Comparison of ENCODE assay signal across 8 cellular contexts in genomic region chr2:44169155-44169898, GRCh38. TPM values are rescaled to one million over a fixed set of nuclear protein-coding genes. Genes with fewer than 3 reads are reported as not detected.
DNase-seq lines count a peak whose midpoint lies in the region; ATAC-seq and TF ChIP-seq lines count a peak whose summit lies in the region.

No MANE protein-coding gene starts in this region.

- H2AFZ ChIP-seq in SK-N-SH (ENCODE audit: low read depth): peak overlapping the region; percentile 48; the same call in 1 of the 2 replicates

- TF ChIP-seq POLR2A in prostate gland (IDR thresholded peaks at IDR 0.05): no peak

- no peaks in the 10 kb centered on the region for H3K9me2 ChIP-seq in SK-N-SH

- peaks cover 53% of the 10 kb centered on the region for H3K79me2 ChIP-seq in SK-N-SH (ENCODE audit: insufficient read depth)

- ATAC-seq in GM19035 (IDR thresholded peaks at IDR 0.05; ENCODE audit: unreplicated experiment) (peak; percentile 12), right cardiac atrium (peak; percentile 0 to 3), omental fat pad (ENCODE audit: low FRiP score) (no peak)

- H4K20me1 ChIP-seq in BLaER1 (peaks cover 54% of the 10 kb centered on the region), SK-N-SH (ENCODE audit: insufficient read depth) (peaks cover 38% of the 10 kb centered on the region)

- H3K4me2 ChIP-seq in BLaER1 (peak overlapping the region; percentile 89), SK-N-SH (peak overlapping the region; percentile 87)

- H3K9ac ChIP-seq in BLaER1 (peak overlapping the region; percentile 95), SK-N-SH (peak overlapping the region; percentile 83)

- H3K36me3 ChIP-seq in BLaER1 (peaks cover 7% of the 10 kb centered on the region; the same call in 1 of the 2 replicates), SK-N-SH (replicated peaks in 1 of 2; ENCODE audit: control insufficient read depth in 1 of 2, insufficient read depth in 2 of 2, low read length in 1 of 2) (no peaks in the 10 kb centered on the region), prostate gland (no peaks in the 10 kb centered on the region)

- intact Hi-C loops in right cardiac atrium (cut with DNase I): no loop called here
- intact Hi-C loops in prostate gland (cut with DNase I): loop anchor here (5.0 kb wide), 1 partner anchor 82 kb away; no protein-coding TSS in a partner anchor

- POLR2A ChIA-PET in SK-N-SH (lab: Yijun Ruan, JAX): no interaction called here

- H3K27me3 ChIP-seq in BLaER1 (no peaks in the 10 kb centered on the region), SK-N-SH (ENCODE audit: insufficient read depth) (no peaks in the 10 kb centered on the region), right cardiac atrium (ENCODE audit: control insufficient read depth, insufficient read depth) (no peaks in the 10 kb centered on the region), prostate gland (replicated peaks; ENCODE audit: insufficient read depth) (no peaks in the 10 kb centered on the region)

- DNase-seq in HT1080 (ENCODE audit: low read depth) (peak; percentile 42), SK-N-SH (peak; percentile 71), right cardiac atrium (peak; percentile 34 to 77 (median 72)), prostate gland (ENCODE audit: low spot score) (peak; percentile 20), omental fat pad (ENCODE audit: low spot score) (no peak)

- H3K9me3 ChIP-seq in BLaER1 (peaks cover 23% of the 10 kb centered on the region), SK-N-SH (no peaks in the 10 kb centered on the region), right cardiac atrium (ENCODE audit: control insufficient read depth, low read length) (no peaks in the 10 kb centered on the region), prostate gland (no peaks in the 10 kb centered on the region)

- H3K4me1 ChIP-seq in BLaER1: peaks cover 24% of the 10 kb centered on the region
- H3K4me1 ChIP-seq in SK-N-SH (ENCODE audit: control insufficient read depth in 1 of 2, insufficient read depth in 2 of 2, low read depth in 1 of 2, low read length in 1 of 2): peaks cover 4 to 16% of the 10 kb centered on the region in 2 experiments
- no peaks in the 10 kb centered on the region for H3K4me1 ChIP-seq in right cardiac atrium (ENCODE audit: control insufficient read depth, insufficient read depth, low read length)
- no peaks in the 10 kb centered on the region for H3K4me1 ChIP-seq in prostate gland (replicated peaks)

- no peak for TF ChIP-seq RAD21 in SK-N-SH (IDR thresholded peaks at IDR 0.05; ENCODE audit: low read length)

- peaks cover 14% of the 10 kb centered on the region for H3F3A ChIP-seq in SK-N-SH (replicated peaks; ENCODE audit: insufficient read depth)

- WGBS in SK-N-SH (ENCODE audit: low lambda C conversion rate): 2% methylated on average over 14 of the region's 54 CpGs
- under 1% methylated on average over 54 of the region's 54 CpGs for WGBS in right cardiac atrium
- WGBS in prostate gland: under 1% methylated on average over 41 of the region's 54 CpGs

- H3K27ac ChIP-seq in BLaER1: peak overlapping the region; percentile 89
- H3K27ac ChIP-seq in SK-N-SH (ENCODE audit: low read depth in 2 of 2, low read length in 1 of 2): peak overlapping the region; percentile 74 to 83
- H3K27ac ChIP-seq in angular gyrus (ENCODE audit: low read depth, low read length): peak overlapping the region; percentile 90
- H3K27ac ChIP-seq in right cardiac atrium (ENCODE audit: low read length): peak overlapping the region; percentile 93
- H3K27ac ChIP-seq in prostate gland: peak overlapping the region; percentile 95 to 96

- TF ChIP-seq CTCF in SK-N-SH (IDR thresholded peaks at IDR 0.05): no peak
- no peak for TF ChIP-seq CTCF in prostate gland (IDR thresholded peaks at IDR 0.05)
- no peak for TF ChIP-seq CTCF in omental fat pad (IDR thresholded peaks at IDR 0.05)

- no peak for TF ChIP-seq EP300 in SK-N-SH (IDR thresholded peaks at IDR 0.05; ENCODE audit: borderline replicate concordance in 1 of 2, low read depth in 1 of 2, low read length in 1 of 2)

- H3K4me3 ChIP-seq in BLaER1: peak overlapping the region; percentile 92
- peak overlapping the region; percentile 76 to 95 for H3K4me3 ChIP-seq in SK-N-SH (ENCODE audit: low read depth in 2 of 2, low read length in 1 of 2)
- peak overlapping the region; percentile 92 for H3K4me3 ChIP-seq in right cardiac atrium (ENCODE audit: low read length)
- peak overlapping the region; percentile 92 to 97 for H3K4me3 ChIP-seq in prostate gland

- CTCF ChIA-PET in SK-N-SH (lab: Yijun Ruan, JAX): interaction anchor here (0.9 to 3.9 kb wide), 5 partner anchors 83 to 310 kb away, joined by 3 to 11 read pairs (median 3); no protein-coding TSS in a partner anchor

TF ChIP-seq in SK-N-SH, 30 proteins besides CTCF, POLR2A, EP300 and RAD21:
- TF ChIP-seq SMC3 (IDR thresholded peaks at IDR 0.05; ENCODE audit: low read depth, low read length) (no peak), USF2 (IDR thresholded peaks at IDR 0.05; ENCODE audit: borderline replicate concordance, low read depth, low read length) (no peak), GATA2 (CRISPR knock-in tag; IDR thresholded peaks at IDR 0.05) (no peak), SIN3A (IDR thresholded peaks at IDR 0.05; ENCODE audit: borderline replicate concordance, low read depth, low read length) (no peak), TCF12 (IDR thresholded peaks at IDR 0.05) (no peak), ELF1 (IDR thresholded peaks at IDR 0.05) (0 out of 2 replicates have a peak, but pooled peaks have one; percentile 12), MXI1 (IDR thresholded peaks at IDR 0.05; ENCODE audit: low read depth, low read length) (no peak), GABPA (IDR thresholded peaks at IDR 0.05; ENCODE audit: low read depth) (no peak), RCOR1 (IDR thresholded peaks at IDR 0.05; ENCODE audit: low read length) (0 out of 2 replicates have a peak, but pooled peaks have one; percentile 0), RFX5 (IDR thresholded peaks at IDR 0.05; ENCODE audit: low read length) (no peak)

RNA-seq across cellular contexts. Expression of gene PPM1B, which starts 0.7 kb away (rescaled TPM):
- total RNA-seq in HT1080 (2014; rRNA removed; shearing (Covaris generic)): 15.9 and 22.6 TPM in 2 replicates
- polyA plus RNA-seq in HT1080 (2015; cell fraction: cytosol; rRNA removed): 19.0 and 25.2 TPM in 2 replicates
- polyA plus RNA-seq in HT1080 (2015; cell fraction: nucleus; rRNA removed): 18.6 and 26.3 TPM in 2 replicates
- 16.2 and 17.3 TPM in 2 replicates for polyA plus RNA-seq in SK-N-SH (2012; rRNA removed)
- 22.0 and 24.3 TPM in 2 replicates for polyA plus RNA-seq in SK-N-SH (2012; cell fraction: cytosol; rRNA removed)
- 7.8 and 14.2 TPM in 2 replicates for polyA plus RNA-seq in SK-N-SH (2012; cell fraction: nucleus; rRNA removed)
- total RNA-seq in right cardiac atrium: 10 to 100 TPM; 42.3 to 57.7 (median 44.8) TPM
- polyA plus RNA-seq in right cardiac atrium: 26.7 TPM
- 10 to 100 TPM; 59.9 to 65.4 TPM for total RNA-seq in prostate gland
- 10 to 100 TPM; 49.1 to 63.5 (median 55.1) TPM for total RNA-seq in omental fat pad
